In the genomic region with DNA sequence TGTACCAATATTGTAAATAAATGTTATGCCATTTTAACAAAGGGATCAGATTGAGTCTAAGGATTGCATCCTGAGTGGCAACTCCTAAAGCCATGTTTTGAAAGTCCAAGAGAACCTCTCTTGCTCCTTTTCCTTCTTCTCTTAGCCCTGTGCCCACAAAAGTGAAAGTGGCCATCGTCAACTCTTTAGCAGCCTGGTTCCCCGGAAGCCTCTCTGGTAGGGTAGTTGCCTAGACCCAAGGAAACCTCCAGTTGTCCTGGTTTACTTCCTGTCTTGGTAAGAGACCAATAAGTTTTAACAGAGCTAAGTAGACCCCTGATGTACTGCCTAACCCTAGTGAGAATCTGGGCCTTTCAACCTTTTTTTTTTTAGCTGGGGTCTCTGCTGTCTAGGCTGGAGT, we compare ENCODE assay signal across 15 cellular contexts. TPM values are rescaled to one million over a fixed set of nuclear protein-coding genes. Genes with fewer than 3 reads are reported as not detected.
DNase-seq lines count a peak whose midpoint lies in the region; ATAC-seq, FAIRE-seq and TF ChIP-seq lines count a peak whose summit lies in the region.
"Had no signal": no experiment of that assay in that cellular context is flagged by ENCODE, and none has a peak within 500 bp of the region (broad histone marks: within the 10 kb centered on the region; RNA-seq: fewer than 3 reads in every experiment).

No MANE protein-coding gene starts in this region.

- H3K27me3 Mint-ChIP-seq in IgD-negative memory B cell, result peaks cover 2% of the 10 kb centered on the region
- H3K27me3 Mint-ChIP-seq in activated naive CD8-positive, alpha-beta T cell treated with anti-CD3 and anti-CD28 coated beads, Interleukin-2, amount 10 ng/mL, durations not matched to agents 7 days and 5 days, result peaks cover 3% of the 10 kb centered on the region

- peaks cover 11% of the 10 kb centered on the region in 3 donors for H3K4me1 Mint-ChIP-seq in IgD-negative memory B cell
- peaks cover 20% of the 10 kb centered on the region for H3K4me1 Mint-ChIP-seq in activated naive CD8-positive, alpha-beta T cell treated with anti-CD3 and anti-CD28 coated beads, Interleukin-2, amount 10 ng/mL, durations not matched to agents 7 days and 5 days

- TF ChIP-seq CTCF in osteoblast (IDR thresholded peaks at IDR 0.05; ENCODE audit: extremely low read depth, low read depth, low read length) (no peak), suprapubic skin (IDR thresholded peaks at IDR 0.05) (no peak)

- H3K4me1 ChIP-seq in osteoblast (ENCODE audit: insufficient read depth, low read length) (no peaks in the 10 kb centered on the region), suprapubic skin (no peaks in the 10 kb centered on the region)
- H3K4me1 ChIP-seq: prostate gland, thyroid gland had no signal

- 98% methylated on average over 2 of the region's 2 CpGs for WGBS in suprapubic skin

- no peaks in the 10 kb centered on the region for H3K9me3 ChIP-seq in osteoblast (ENCODE audit: low read depth, low read length)
- H3K9me3 ChIP-seq in suprapubic skin, result no peaks in the 10 kb centered on the region
- H3K9me3 ChIP-seq: MG63, prostate gland, thyroid gland had no signal

- H3K79me2 ChIP-seq in osteoblast (ENCODE audit: insufficient read depth, low read length), result no peaks in the 10 kb centered on the region

- H3K4me3 ChIP-seq in osteoblast (ENCODE audit: insufficient read depth, low read length) (no peak overlapping the region), suprapubic skin (no peak overlapping the region)
- H3K4me3 ChIP-seq: MG63, prostate gland, thyroid gland had no signal

- no peak for FAIRE-seq in GM12892 (lab: Jason Lieb, UNC)

- H3K36me3 ChIP-seq in osteoblast (ENCODE audit: insufficient read depth, low read length) (peaks cover 34% of the 10 kb centered on the region), suprapubic skin (peaks cover 46% of the 10 kb centered on the region)

- H4K20me1 ChIP-seq in osteoblast (ENCODE audit: insufficient read depth, low read length), result no peaks in the 10 kb centered on the region

- no peak overlapping the region for H2AFZ ChIP-seq in osteoblast (ENCODE audit: low read length)

- no peak for DNase-seq in activated naive CD8-positive, alpha-beta T cell treated with anti-CD3 and anti-CD28 coated beads, Interleukin-2, amount 10 ng/mL, durations not matched to agents 7 days and 5 days
- DNase-seq in osteoblast (ENCODE audit: insufficient read length, low spot score, missing footprints), result peak; percentile 3
- DNase-seq in RKO (ENCODE audit: low spot score), result no peak
- no peak for DNase-seq in GM12892 (ENCODE audit: insufficient read length)
- DNase-seq in suprapubic skin (ENCODE audit: low spot score in 2 of 2), result no peak
- DNase-seq: DMS79 treated with DMSO at 0.1 percent for 48 hours, MG63, NCI-H2107, thyroid gland had no signal

- TF ChIP-seq EP300 in suprapubic skin (IDR thresholded peaks at IDR 0.05), result no peak

- ATAC-seq in GM18511 (IDR thresholded peaks at IDR 0.05; ENCODE audit: unreplicated experiment), result peak; percentile 36
- peak; percentile 74 for ATAC-seq in activated naive CD8-positive, alpha-beta T cell treated with anti-CD3 and anti-CD28 coated beads, Interleukin-2, amount 10 ng/mL, durations not matched to agents 7 days and 5 days (ENCODE audit: low read depth)
- ATAC-seq: Right ventricle myocardium inferior had no signal

- no peaks in the 10 kb centered on the region for H3K9me3 Mint-ChIP-seq in IgD-negative memory B cell
- no peaks in the 10 kb centered on the region for H3K9me3 Mint-ChIP-seq in activated naive CD8-positive, alpha-beta T cell treated with anti-CD3 and anti-CD28 coated beads, Interleukin-2, amount 10 ng/mL, durations not matched to agents 7 days and 5 days

- POLR2A ChIA-PET in activated naive CD8-positive, alpha-beta T cell treated with anti-CD3 and anti-CD28 coated beads, Interleukin-2, amount 10 ng/mL, durations not matched to agents 7 days and 5 days (lab: Charles Lee), result no interaction called here

- H3K27me3 ChIP-seq in osteoblast (ENCODE audit: insufficient read depth, low read length) (no peaks in the 10 kb centered on the region), suprapubic skin (no peaks in the 10 kb centered on the region)
- H3K27me3 ChIP-seq: MG63, thyroid gland had no signal

- TF ChIP-seq POLR2A in GM12892 (IDR thresholded peaks at IDR 0.05; ENCODE audit: low read depth, low read length) (no peak), suprapubic skin (IDR thresholded peaks at IDR 0.05) (no peak)

- H3K4me2 ChIP-seq in osteoblast (ENCODE audit: insufficient read depth, low read length), result no peak overlapping the region

- H3K36me3 Mint-ChIP-seq in IgD-negative memory B cell, result peaks cover 9% of the 10 kb centered on the region
- peaks cover 31% of the 10 kb centered on the region for H3K36me3 Mint-ChIP-seq in activated naive CD8-positive, alpha-beta T cell treated with anti-CD3 and anti-CD28 coated beads, Interleukin-2, amount 10 ng/mL, durations not matched to agents 7 days and 5 days

- H3K27ac Mint-ChIP-seq in IgD-negative memory B cell, result peak overlapping the region in 2 of 3 donors; percentile 14 to 73
- H3K27ac Mint-ChIP-seq in activated naive CD8-positive, alpha-beta T cell treated with anti-CD3 and anti-CD28 coated beads, Interleukin-2, amount 10 ng/mL, durations not matched to agents 7 days and 5 days, result peak overlapping the region; percentile 71

- H3K4me3 Mint-ChIP-seq in IgD-negative memory B cell, result peak overlapping the region in 3 of 4 donors; percentile 13 to 49 (median 41)
- peak overlapping the region; percentile 71 for H3K4me3 Mint-ChIP-seq in activated naive CD8-positive, alpha-beta T cell treated with anti-CD3 and anti-CD28 coated beads, Interleukin-2, amount 10 ng/mL, durations not matched to agents 7 days and 5 days

- H3K27ac ChIP-seq in osteoblast (ENCODE audit: low read depth, low read length) (no peak overlapping the region), suprapubic skin (no peak overlapping the region)
- H3K27ac ChIP-seq: epithelial cell of prostate, prostate gland, thyroid gland had no signal

RNA-seq across cellular contexts. Expression of a gene that starts 10.2 kb away (rescaled TPM):
- polyA plus RNA-seq in IgD-negative memory B cell, result not detected
- total RNA-seq in activated naive CD8-positive, alpha-beta T cell treated with anti-CD3 and anti-CD28 coated beads, Interleukin-2, amount 10 ng/mL, durations not matched to agents 7 days and 5 days, result under 1 TPM in 1 of 2 experiments, not detected in 1; 0.25 TPM
- total RNA-seq in osteoblast, result 0.29 and 0.36 TPM in 2 replicates
- 0.45 TPM for polyA plus RNA-seq in GM12892 (2012; ENCODE audit: missing spikeins)
- 1 to 10 TPM in 1 of 4 donors, under 1 TPM in 1, not detected in 2; 0.30 to 1.5 TPM for total RNA-seq in suprapubic skin

RNA-seq across cellular contexts. Expression of a gene that starts 30.1 kb away (rescaled TPM):
- 2.0 TPM for polyA plus RNA-seq in IgD-negative memory B cell
- 1 to 10 TPM; 1.6 to 1.9 TPM for total RNA-seq in activated naive CD8-positive, alpha-beta T cell treated with anti-CD3 and anti-CD28 coated beads, Interleukin-2, amount 10 ng/mL, durations not matched to agents 7 days and 5 days
- total RNA-seq in osteoblast (not detected in 2 replicates), suprapubic skin (1 to 10 TPM in 1 of 4 donors, under 1 TPM in 3; 0.57 to 2.8 (median 0.66) TPM)
- polyA plus RNA-seq in GM12892 (2012; ENCODE audit: missing spikeins), result 0.08 TPM
- total RNA-seq: HT1080 had no signal
